16 cellular contexts compared by ENCODE assay signal in the genomic region with DNA sequence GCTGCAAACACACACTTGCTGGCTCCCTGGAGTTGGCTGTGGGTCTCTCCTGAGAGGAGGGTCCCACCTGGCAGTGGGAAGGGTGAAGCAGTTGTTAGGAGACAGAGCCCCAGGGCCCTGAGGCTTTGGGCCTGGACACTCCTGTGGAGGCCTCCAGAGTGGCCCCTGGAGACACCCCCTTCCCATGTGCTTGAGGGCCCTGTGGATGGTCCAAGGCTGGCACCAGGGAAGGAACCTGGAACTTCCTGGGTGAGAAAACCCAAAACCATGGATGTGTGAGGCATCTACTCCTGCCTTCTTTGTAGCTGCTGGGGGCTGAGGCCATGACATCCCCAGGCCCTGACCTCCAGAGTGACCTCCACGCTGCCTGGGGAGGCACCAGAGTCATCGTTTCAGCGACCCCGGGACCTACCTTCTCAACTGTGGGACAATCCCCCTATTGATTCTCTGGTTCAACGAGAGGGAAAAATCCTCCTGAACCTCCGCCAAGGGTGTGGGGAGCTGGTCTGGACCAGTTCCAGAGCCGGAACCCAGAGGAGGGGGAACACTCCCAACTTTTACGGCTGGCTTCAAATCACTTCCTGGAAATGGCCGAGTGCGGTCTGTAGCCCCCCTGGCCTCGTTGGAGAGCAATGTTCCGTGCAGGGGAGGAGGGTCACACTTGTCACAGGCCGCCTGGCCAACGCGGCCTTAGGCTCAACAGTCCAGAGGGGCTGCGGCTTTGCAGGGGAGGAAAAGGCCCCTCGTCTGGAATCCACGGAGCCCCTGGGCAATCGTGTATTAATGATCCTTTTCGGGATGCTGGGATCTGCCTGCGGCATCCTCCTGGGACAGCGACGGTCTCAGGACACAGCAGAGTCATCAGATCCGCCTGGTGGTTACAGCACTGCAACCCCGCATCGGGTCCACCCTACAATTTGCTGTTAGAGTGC.
A peak's percentile ranks its signal among the peaks of the same experiment; 100 is the strongest.
DNase-seq lines count a peak whose midpoint lies in the region; ATAC-seq and TF ChIP-seq lines count a peak whose summit lies in the region.
"Had no signal": no experiment of that assay in that cellular context is flagged by ENCODE, and none has a peak within 500 bp of the region (broad histone marks: within the 10 kb centered on the region; RNA-seq: fewer than 3 reads in every experiment).

No MANE protein-coding gene starts in this region.

- intact Hi-C loops in Right ventricle myocardium superior (cut with DNase I) (no loop called here), left cardiac atrium (cut with DNase I) (no loop called here), mucosa of descending colon (cut with DNase I, micrococcal nuclease) (no loop called here)

- peak overlapping the region in 3 of 4 donors; percentile 4 to 89 (median 85) for H3K27ac ChIP-seq in tibial nerve
- H3K27ac ChIP-seq: BLaER1 had no signal

- no peaks in the 10 kb centered on the region for H3K9me3 ChIP-seq in mucosa of descending colon
- no peaks in the 10 kb centered on the region for H3K9me3 ChIP-seq in tibial nerve
- H3K9me3 ChIP-seq: Caco-2 had no signal

- H3K36me3 ChIP-seq in mucosa of descending colon (ENCODE audit: low read depth) (no peaks in the 10 kb centered on the region), tibial nerve (no peaks in the 10 kb centered on the region)
- H3K36me3 ChIP-seq: BLaER1 had no signal

- no peak for ATAC-seq in Right ventricle myocardium superior (ENCODE audit: poor library complexity)
- ATAC-seq in left cardiac atrium: no peak
- ATAC-seq in mucosa of descending colon: no peak
- ATAC-seq in HG02885 (IDR thresholded peaks at IDR 0.05; ENCODE audit: poor library complexity, unreplicated experiment): no peak
- no peak for ATAC-seq in GM19328 (IDR thresholded peaks at IDR 0.05; ENCODE audit: unreplicated experiment)
- ATAC-seq: HCT116 had no signal

- no peaks in the 10 kb centered on the region for H3K27me3 ChIP-seq in tibial nerve
- H3K27me3 ChIP-seq: BLaER1 had no signal

- TF ChIP-seq POLR2A in tibial nerve (IDR thresholded peaks at IDR 0.05): no peak

- H3K4me3 ChIP-seq in mucosa of descending colon: no peak overlapping the region
- no peak overlapping the region for H3K4me3 ChIP-seq in tibial nerve
- H3K4me3 ChIP-seq: BLaER1 had no signal

- no peak for TF ChIP-seq EP300 in tibial nerve (IDR thresholded peaks at IDR 0.05)

- DNase-seq in Right ventricle myocardium superior: peak; percentile 33
- no peak for DNase-seq in left cardiac atrium
- DNase-seq in RPMI7951 (ENCODE audit: low read depth): peak; percentile 28
- DNase-seq in mucosa of descending colon: peak in 2 of 3 donors; percentile 10 to 17
- no peak for DNase-seq in tibial nerve (ENCODE audit: low spot score in 2 of 2)
- DNase-seq in hypothalamus (lab: John Stamatoyannopoulos, UW): no peak
- DNase-seq: 8988T; AML-193; Caco-2; CD8-positive, alpha-beta memory T cell; DND-41; GF-D8 had no signal

- TF ChIP-seq CTCF in mucosa of descending colon (IDR thresholded peaks at IDR 0.05) (no peak), tibial nerve (IDR thresholded peaks at IDR 0.05) (no peak)

- H3K4me1 ChIP-seq in mucosa of descending colon (ENCODE audit: low read depth): no peaks in the 10 kb centered on the region
- peaks cover 0 to 75% (median 43%) of the 10 kb centered on the region in 4 donors for H3K4me1 ChIP-seq in tibial nerve

- WGBS in tibial nerve, 2 donors: 50 to 56% methylated on average over 25 of the region's 26 CpGs

Comparison
In these comparisons a context has a peak if more than half of its experiments do, and no peak if none do; other contexts are left out.
1. DNase-seq: peak in Right ventricle myocardium superior (single experiment), RPMI7951 (single experiment) and mucosa of descending colon (2 of 3); none in left cardiac atrium (single experiment), tibial nerve (0 of 2) and hypothalamus (0 of 51).